ENCODE assay signal across 1 cellular context in the genomic region with DNA sequence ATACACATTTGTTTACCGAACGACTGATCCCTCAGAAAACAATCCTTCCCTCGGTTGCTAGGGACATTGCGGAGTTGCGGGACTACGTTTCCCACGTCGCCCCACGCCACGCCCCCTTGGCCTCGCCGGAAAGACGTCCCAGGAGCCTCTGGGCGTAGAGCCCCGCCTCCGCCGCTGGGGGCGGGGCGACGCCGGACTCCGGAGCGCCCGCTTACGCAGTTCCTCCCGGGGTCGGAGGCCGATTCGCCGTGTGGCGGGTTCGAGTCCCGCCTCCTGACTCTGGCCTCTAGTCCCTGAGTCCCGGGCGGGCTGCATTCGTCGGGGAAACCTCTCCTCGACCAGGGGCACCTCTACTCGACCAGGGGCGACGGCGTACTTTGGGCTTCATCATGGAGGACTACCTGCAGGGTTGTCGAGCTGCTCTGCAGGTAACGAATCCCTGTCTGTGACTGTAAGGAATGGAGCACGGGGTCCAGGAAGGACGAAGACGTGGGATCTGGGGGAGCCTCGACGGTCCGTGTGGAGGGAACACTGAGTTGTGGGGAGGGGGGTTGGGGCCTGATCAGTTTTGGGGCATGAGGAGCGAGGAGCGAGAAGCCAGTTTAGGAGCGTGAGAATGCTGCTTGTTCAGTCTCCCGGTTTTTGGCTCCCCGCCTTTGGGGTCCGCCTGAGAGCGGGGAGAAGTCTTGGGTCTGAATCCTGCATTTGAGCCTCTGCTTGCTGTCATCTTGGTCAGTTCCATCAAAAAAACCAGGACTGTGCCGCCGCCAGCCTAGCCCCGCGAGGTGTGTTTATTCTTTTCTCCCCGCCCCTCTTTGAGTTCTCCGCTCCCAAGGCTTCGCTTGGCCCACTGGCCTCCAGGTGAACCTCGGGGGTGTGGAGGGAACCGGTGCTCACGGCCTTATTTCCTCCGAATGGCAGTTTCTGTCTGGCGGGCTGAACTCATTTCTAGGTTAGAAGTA.
TF ChIP-seq lines count a peak whose summit lies in the region.

A gene with protein sequence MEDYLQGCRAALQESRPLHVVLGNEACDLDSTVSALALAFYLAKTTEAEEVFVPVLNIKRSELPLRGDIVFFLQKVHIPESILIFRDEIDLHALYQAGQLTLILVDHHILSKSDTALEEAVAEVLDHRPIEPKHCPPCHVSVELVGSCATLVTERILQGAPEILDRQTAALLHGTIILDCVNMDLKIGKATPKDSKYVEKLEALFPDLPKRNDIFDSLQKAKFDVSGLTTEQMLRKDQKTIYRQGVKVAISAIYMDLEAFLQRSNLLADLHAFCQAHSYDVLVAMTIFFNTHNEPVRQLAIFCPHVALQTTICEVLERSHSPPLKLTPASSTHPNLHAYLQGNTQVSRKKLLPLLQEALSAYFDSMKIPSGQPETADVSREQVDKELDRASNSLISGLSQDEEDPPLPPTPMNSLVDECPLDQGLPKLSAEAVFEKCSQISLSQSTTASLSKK (plus strand): TSS at position 206 of the 962 bp plus-strand sequence. CDS start 184 bp downstream, at position 390.

TF ChIP-seq in HepG2, 621 proteins besides CTCF, POLR2A, EP300 and RAD21 (continued from another document and continues in another):
- TF ChIP-seq, protein P1, sequence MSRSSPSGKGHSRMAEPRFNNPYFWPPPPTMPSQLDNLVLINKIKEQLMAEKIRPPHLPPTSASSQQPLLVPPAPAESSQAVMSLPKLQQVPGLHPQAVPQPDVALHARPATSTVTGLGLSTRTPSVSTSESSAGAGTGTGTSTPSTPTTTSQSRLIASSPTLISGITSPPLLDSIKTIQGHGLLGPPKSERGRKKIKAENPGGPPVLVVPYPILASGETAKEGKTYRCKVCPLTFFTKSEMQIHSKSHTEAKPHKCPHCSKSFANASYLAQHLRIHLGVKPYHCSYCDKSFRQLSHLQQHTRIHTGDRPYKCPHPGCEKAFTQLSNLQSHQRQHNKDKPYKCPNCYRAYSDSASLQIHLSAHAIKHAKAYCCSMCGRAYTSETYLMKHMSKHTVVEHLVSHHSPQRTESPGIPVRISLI (CRISPR knock-in tag; IDR thresholded peaks at IDR 0.05; ENCODE audit: borderline replicate concordance) = no peak; the same call in 1 of the 2 replicates
- TF ChIP-seq NONO (IDR thresholded peaks at IDR 0.05) = no peak
- TF ChIP-seq NONO (CRISPR knock-in tag; conservative IDR thresholded peaks at IDR 0.05) = peak; percentile 82
- peak; percentile 83 for TF ChIP-seq CREB1 (IDR thresholded peaks at IDR 0.05)
- peak; percentile 87 for TF ChIP-seq CREB1 (CRISPR knock-in tag; IDR thresholded peaks at IDR 0.05)
- no peak for TF ChIP-seq ZNF747 (CRISPR knock-in tag; IDR thresholded peaks at IDR 0.05; ENCODE audit: borderline replicate concordance)
- no peak for TF ChIP-seq ZNF333 (CRISPR knock-in tag; IDR thresholded peaks at IDR 0.05; ENCODE audit: borderline replicate concordance)
- TF ChIP-seq, protein P2, sequence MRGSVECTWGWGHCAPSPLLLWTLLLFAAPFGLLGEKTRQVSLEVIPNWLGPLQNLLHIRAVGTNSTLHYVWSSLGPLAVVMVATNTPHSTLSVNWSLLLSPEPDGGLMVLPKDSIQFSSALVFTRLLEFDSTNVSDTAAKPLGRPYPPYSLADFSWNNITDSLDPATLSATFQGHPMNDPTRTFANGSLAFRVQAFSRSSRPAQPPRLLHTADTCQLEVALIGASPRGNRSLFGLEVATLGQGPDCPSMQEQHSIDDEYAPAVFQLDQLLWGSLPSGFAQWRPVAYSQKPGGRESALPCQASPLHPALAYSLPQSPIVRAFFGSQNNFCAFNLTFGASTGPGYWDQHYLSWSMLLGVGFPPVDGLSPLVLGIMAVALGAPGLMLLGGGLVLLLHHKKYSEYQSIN (CRISPR knock-in tag; IDR thresholded peaks at IDR 0.05; ENCODE audit: borderline replicate concordance) = no peak
- TF ChIP-seq RFX1 (IDR thresholded peaks at IDR 0.05) = peak; percentile 81
- TF ChIP-seq NR2F6 (IDR thresholded peaks at IDR 0.05) = no peak
- TF ChIP-seq NR2F6 (CRISPR knock-in tag; IDR thresholded peaks at IDR 0.05) = no peak; the same call in 1 of the 2 replicates
- TF ChIP-seq ZNF143 (CRISPR knock-in tag; IDR thresholded peaks at IDR 0.05) = peak; percentile 90
- peak; percentile 72; the same call in 1 of the 2 replicates for TF ChIP-seq MAZ (IDR thresholded peaks at IDR 0.05; ENCODE audit: borderline replicate concordance, low read depth, low read length)
- peak; percentile 63 for TF ChIP-seq MAZ (CRISPR knock-in tag; IDR thresholded peaks at IDR 0.05; ENCODE audit: low read depth)
- TF ChIP-seq ZFP36L1 (CRISPR knock-in tag; IDR thresholded peaks at IDR 0.05) = peak; percentile 72; the same call in 1 of the 2 replicates
- peak; percentile 70; the same call in 1 of the 2 replicates for TF ChIP-seq GFI1 (CRISPR knock-in tag; IDR thresholded peaks at IDR 0.05; ENCODE audit: borderline replicate concordance)
- no peak for TF ChIP-seq ZNF3 (CRISPR knock-in tag; IDR thresholded peaks at IDR 0.05)
- no peak for TF ChIP-seq HNRNPUL1 (IDR thresholded peaks at IDR 0.05; ENCODE audit: low read depth, low read length)
- TF ChIP-seq, protein P3, sequence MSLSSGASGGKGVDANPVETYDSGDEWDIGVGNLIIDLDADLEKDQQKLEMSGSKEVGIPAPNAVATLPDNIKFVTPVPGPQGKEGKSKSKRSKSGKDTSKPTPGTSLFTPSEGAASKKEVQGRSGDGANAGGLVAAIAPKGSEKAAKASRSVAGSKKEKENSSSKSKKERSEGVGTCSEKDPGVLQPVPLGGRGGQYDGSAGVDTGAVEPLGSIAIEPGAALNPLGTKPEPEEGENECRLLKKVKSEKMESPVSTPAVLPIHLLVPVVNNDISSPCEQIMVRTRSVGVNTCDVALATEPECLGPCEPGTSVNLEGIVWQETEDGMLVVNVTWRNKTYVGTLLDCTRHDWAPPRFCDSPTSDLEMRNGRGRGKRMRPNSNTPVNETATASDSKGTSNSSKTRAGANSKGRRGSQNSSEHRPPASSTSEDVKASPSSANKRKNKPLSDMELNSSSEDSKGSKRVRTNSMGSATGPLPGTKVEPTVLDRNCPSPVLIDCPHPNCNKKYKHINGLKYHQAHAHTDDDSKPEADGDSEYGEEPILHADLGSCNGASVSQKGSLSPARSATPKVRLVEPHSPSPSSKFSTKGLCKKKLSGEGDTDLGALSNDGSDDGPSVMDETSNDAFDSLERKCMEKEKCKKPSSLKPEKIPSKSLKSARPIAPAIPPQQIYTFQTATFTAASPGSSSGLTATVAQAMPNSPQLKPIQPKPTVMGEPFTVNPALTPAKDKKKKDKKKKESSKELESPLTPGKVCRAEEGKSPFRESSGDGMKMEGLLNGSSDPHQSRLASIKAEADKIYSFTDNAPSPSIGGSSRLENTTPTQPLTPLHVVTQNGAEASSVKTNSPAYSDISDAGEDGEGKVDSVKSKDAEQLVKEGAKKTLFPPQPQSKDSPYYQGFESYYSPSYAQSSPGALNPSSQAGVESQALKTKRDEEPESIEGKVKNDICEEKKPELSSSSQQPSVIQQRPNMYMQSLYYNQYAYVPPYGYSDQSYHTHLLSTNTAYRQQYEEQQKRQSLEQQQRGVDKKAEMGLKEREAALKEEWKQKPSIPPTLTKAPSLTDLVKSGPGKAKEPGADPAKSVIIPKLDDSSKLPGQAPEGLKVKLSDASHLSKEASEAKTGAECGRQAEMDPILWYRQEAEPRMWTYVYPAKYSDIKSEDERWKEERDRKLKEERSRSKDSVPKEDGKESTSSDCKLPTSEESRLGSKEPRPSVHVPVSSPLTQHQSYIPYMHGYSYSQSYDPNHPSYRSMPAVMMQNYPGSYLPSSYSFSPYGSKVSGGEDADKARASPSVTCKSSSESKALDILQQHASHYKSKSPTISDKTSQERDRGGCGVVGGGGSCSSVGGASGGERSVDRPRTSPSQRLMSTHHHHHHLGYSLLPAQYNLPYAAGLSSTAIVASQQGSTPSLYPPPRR (CRISPR knock-in tag; IDR thresholded peaks at IDR 0.05; ENCODE audit: borderline replicate concordance) = no peak; the same call in 1 of the 2 replicates
- peak; percentile 34; the same call in 1 of the 2 replicates for TF ChIP-seq ELF3 (CRISPR knock-in tag; IDR thresholded peaks at IDR 0.05)
- TF ChIP-seq ZNF772 (CRISPR knock-in tag; IDR thresholded peaks at IDR 0.05) = peak; percentile 56; the same call in 1 of the 2 replicates
- TF ChIP-seq, protein P4, sequence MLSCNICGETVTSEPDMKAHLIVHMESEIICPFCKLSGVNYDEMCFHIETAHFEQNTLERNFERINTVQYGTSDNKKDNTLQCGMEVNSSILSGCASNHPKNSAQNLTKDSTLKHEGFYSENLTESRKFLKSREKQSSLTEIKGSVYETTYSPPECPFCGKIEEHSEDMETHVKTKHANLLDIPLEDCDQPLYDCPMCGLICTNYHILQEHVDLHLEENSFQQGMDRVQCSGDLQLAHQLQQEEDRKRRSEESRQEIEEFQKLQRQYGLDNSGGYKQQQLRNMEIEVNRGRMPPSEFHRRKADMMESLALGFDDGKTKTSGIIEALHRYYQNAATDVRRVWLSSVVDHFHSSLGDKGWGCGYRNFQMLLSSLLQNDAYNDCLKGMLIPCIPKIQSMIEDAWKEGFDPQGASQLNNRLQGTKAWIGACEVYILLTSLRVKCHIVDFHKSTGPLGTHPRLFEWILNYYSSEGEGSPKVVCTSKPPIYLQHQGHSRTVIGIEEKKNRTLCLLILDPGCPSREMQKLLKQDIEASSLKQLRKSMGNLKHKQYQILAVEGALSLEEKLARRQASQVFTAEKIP (CRISPR knock-in tag; IDR thresholded peaks at IDR 0.05; ENCODE audit: borderline replicate concordance) = no peak
- TF ChIP-seq, protein P5, sequence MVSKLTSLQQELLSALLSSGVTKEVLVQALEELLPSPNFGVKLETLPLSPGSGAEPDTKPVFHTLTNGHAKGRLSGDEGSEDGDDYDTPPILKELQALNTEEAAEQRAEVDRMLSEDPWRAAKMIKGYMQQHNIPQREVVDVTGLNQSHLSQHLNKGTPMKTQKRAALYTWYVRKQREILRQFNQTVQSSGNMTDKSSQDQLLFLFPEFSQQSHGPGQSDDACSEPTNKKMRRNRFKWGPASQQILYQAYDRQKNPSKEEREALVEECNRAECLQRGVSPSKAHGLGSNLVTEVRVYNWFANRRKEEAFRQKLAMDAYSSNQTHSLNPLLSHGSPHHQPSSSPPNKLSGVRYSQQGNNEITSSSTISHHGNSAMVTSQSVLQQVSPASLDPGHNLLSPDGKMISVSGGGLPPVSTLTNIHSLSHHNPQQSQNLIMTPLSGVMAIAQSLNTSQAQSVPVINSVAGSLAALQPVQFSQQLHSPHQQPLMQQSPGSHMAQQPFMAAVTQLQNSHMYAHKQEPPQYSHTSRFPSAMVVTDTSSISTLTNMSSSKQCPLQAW (CRISPR knock-in tag; IDR thresholded peaks at IDR 0.05) = peak; percentile 69; the same call in 1 of the 2 replicates
- peak; percentile 62; the same call in 1 of the 2 replicates for TF ChIP-seq MED13 (CRISPR knock-in tag; IDR thresholded peaks at IDR 0.05)
- TF ChIP-seq, protein P6, sequence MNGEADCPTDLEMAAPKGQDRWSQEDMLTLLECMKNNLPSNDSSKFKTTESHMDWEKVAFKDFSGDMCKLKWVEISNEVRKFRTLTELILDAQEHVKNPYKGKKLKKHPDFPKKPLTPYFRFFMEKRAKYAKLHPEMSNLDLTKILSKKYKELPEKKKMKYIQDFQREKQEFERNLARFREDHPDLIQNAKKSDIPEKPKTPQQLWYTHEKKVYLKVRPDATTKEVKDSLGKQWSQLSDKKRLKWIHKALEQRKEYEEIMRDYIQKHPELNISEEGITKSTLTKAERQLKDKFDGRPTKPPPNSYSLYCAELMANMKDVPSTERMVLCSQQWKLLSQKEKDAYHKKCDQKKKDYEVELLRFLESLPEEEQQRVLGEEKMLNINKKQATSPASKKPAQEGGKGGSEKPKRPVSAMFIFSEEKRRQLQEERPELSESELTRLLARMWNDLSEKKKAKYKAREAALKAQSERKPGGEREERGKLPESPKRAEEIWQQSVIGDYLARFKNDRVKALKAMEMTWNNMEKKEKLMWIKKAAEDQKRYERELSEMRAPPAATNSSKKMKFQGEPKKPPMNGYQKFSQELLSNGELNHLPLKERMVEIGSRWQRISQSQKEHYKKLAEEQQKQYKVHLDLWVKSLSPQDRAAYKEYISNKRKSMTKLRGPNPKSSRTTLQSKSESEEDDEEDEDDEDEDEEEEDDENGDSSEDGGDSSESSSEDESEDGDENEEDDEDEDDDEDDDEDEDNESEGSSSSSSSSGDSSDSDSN (CRISPR knock-in tag; IDR thresholded peaks at IDR 0.05) = peak; percentile 70
- no peak for TF ChIP-seq ZNF484 (CRISPR knock-in tag; IDR thresholded peaks at IDR 0.05; ENCODE audit: borderline replicate concordance, low read depth)
- TF ChIP-seq, protein P7, sequence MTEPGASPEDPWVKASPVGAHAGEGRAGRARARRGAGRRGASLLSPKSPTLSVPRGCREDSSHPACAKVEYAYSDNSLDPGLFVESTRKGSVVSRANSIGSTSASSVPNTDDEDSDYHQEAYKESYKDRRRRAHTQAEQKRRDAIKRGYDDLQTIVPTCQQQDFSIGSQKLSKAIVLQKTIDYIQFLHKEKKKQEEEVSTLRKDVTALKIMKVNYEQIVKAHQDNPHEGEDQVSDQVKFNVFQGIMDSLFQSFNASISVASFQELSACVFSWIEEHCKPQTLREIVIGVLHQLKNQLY (CRISPR knock-in tag; IDR thresholded peaks at IDR 0.05) = no peak
- no peak for TF ChIP-seq KLF15 (CRISPR knock-in tag; IDR thresholded peaks at IDR 0.05; ENCODE audit: borderline replicate concordance)
- TF ChIP-seq ZBTB8A (CRISPR knock-in tag; IDR thresholded peaks at IDR 0.05; ENCODE audit: borderline replicate concordance, low read depth) = no peak
- TF ChIP-seq JUN (CRISPR knock-in tag; IDR thresholded peaks at IDR 0.05) = no peak
- no peak for TF ChIP-seq ZNF652 (CRISPR knock-in tag; IDR thresholded peaks at IDR 0.05; ENCODE audit: borderline replicate concordance, low read depth)
- TF ChIP-seq CCAR2 (optimal IDR thresholded peaks at IDR 0.05; ENCODE audit: low read depth, low read length) = no peak
- TF ChIP-seq, protein P8, sequence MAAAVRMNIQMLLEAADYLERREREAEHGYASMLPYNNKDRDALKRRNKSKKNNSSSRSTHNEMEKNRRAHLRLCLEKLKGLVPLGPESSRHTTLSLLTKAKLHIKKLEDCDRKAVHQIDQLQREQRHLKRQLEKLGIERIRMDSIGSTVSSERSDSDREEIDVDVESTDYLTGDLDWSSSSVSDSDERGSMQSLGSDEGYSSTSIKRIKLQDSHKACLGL (CRISPR knock-in tag; IDR thresholded peaks at IDR 0.05) = no peak
- TF ChIP-seq ZNF782 (CRISPR knock-in tag; IDR thresholded peaks at IDR 0.05; ENCODE audit: borderline replicate concordance) = peak; percentile 53; the same call in 1 of the 2 replicates
- peak; percentile 74 for TF ChIP-seq GABPA (IDR thresholded peaks at IDR 0.05; ENCODE audit: low read depth, low read length)
- TF ChIP-seq GABPA (CRISPR knock-in tag; IDR thresholded peaks at IDR 0.05; ENCODE audit: low read depth) = peak; percentile 87
